Comparison of ENCODE assay signal across 8 cellular contexts in the genomic region with DNA sequence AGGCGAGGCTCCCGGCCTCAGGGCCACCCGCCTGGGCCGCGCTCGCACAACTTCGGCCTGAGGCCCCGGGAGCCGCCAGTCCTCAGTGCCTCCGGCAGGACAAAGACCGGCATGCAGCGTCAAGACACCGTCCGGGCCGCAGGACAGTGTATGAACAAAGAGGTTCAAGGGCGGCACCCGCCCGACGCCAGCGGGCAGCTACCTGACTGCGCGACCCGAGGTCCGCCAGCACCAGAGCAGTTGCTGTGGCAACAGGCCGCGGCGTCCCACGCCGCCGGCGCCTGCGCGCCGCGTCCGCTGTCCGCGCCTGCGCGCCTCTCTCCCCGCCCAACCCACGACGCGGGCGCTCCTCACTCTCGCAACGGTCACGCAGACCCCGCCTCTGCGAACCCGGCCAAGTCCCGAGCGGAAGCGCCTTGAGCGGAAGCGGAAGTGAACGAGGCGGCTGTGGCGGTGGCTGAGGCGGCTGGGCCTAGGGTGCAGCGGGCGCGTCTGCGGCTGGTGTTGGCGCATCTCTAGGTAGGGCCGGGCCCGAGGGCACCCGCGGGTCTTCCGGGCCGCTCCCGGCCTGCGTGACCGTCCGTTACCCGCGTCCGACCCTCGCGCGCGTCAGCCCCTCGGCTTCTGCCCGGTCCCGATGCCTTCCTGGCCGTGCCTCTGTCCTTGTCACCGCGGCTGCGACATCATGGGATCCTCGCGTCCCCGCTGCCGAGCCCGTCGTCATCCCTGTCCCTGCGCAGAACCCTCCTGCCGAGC. TPM values are rescaled to one million over a fixed set of nuclear protein-coding genes. Genes with fewer than 3 reads are reported as not detected.
DNase-seq lines count a peak whose midpoint lies in the region; ATAC-seq and TF ChIP-seq lines count a peak whose summit lies in the region.

A gene with protein sequence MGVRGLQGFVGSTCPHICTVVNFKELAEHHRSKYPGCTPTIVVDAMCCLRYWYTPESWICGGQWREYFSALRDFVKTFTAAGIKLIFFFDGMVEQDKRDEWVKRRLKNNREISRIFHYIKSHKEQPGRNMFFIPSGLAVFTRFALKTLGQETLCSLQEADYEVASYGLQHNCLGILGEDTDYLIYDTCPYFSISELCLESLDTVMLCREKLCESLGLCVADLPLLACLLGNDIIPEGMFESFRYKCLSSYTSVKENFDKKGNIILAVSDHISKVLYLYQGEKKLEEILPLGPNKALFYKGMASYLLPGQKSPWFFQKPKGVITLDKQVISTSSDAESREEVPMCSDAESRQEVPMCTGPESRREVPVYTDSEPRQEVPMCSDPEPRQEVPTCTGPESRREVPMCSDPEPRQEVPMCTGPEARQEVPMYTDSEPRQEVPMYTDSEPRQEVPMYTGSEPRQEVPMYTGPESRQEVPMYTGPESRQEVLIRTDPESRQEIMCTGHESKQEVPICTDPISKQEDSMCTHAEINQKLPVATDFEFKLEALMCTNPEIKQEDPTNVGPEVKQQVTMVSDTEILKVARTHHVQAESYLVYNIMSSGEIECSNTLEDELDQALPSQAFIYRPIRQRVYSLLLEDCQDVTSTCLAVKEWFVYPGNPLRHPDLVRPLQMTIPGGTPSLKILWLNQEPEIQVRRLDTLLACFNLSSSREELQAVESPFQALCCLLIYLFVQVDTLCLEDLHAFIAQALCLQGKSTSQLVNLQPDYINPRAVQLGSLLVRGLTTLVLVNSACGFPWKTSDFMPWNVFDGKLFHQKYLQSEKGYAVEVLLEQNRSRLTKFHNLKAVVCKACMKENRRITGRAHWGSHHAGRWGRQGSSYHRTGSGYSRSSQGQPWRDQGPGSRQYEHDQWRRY (plus strand): TSS at position 435 of the 756 bp plus-strand sequence. CDS start 10,633 bp downstream, outside the sequence.

- ATAC-seq in GM18498 (IDR thresholded peaks at IDR 0.05; ENCODE audit: unreplicated experiment) = peak; percentile 97
- ATAC-seq in HG02885 (IDR thresholded peaks at IDR 0.05; ENCODE audit: poor library complexity, unreplicated experiment) = peak; percentile 98
- peak; percentile 98 to 99 (median 99) for ATAC-seq in heart right ventricle
- peak; percentile 99 for ATAC-seq in upper lobe of right lung

- H3K9me3 Mint-ChIP-seq in progenitor cell of endocrine pancreas (ENCODE audit: low read depth) = peaks cover 22% of the 10 kb centered on the region

- intact Hi-C loops in T-helper 1 cell treated with Interleukin-12 subunit alpha and Interleukin-12 subunit beta and Interleukin-4 antibody, amounts not matched to agents 30 ng/mL and 1 ng/mL, for 36 hours (cut with micrococcal nuclease) = loop anchor here (1.0 to 2.0 kb wide), 10 partner anchors 13 to 1094 kb away; partner anchors contain the start of genes C6orf120, DYNLT2, ERMARD and PDCD2
- intact Hi-C loops in heart right ventricle (cut with DNase I) (loop anchor here in 3 of 10 donors (5.0 to 10.0 kb wide), 3 partner anchors 36 to 474 kb away; no protein-coding TSS in a partner anchor), upper lobe of right lung (cut with DNase I) (no loop called here)

- peaks cover 18% of the 10 kb centered on the region for H3K4me1 Mint-ChIP-seq in progenitor cell of endocrine pancreas (ENCODE audit: low read depth)

- H3K27me3 Mint-ChIP-seq in progenitor cell of endocrine pancreas = no peaks in the 10 kb centered on the region

- H3K36me3 ChIP-seq in heart right ventricle (peaks cover 0 to 7% (median 0%) of the 10 kb centered on the region in 9 donors), upper lobe of right lung (no peaks in the 10 kb centered on the region)

- peak; percentile 60 for DNase-seq in NCI-H1694 (lab: John Stamatoyannopoulos, UW)
- peak; percentile 91 for DNase-seq in amniotic epithelial cell (ENCODE audit: low read depth)
- peak; percentile 97 to 98 for DNase-seq in heart right ventricle
- peak; percentile 86 for DNase-seq in progenitor cell of endocrine pancreas (ENCODE audit: low spot score, unreplicated experiment)
- peak; percentile 99 for DNase-seq in upper lobe of right lung

- TF ChIP-seq CTCF in heart right ventricle (IDR thresholded peaks at IDR 0.05) (no peak), progenitor cell of endocrine pancreas (IDR thresholded peaks at IDR 0.05; ENCODE audit: unreplicated experiment) (no peak), upper lobe of right lung (IDR thresholded peaks at IDR 0.05) (no peak)

- H3K27ac ChIP-seq in heart right ventricle (peak within 1 kb of the TSS; percentile 44 to 97 (median 93)), upper lobe of right lung (peak within 1 kb of the TSS; percentile 96)

- H3K4me3 Mint-ChIP-seq in progenitor cell of endocrine pancreas (ENCODE audit: low read depth) = peak within 1 kb of the TSS; percentile 96

- H3K27me3 ChIP-seq in heart right ventricle (no peaks in the 10 kb centered on the region), upper lobe of right lung (no peaks in the 10 kb centered on the region)

- H3K4me1 ChIP-seq in heart right ventricle = peaks cover 14 to 56% (median 46%) of the 10 kb centered on the region in 9 donors
- peaks cover 26% of the 10 kb centered on the region for H3K4me1 ChIP-seq in upper lobe of right lung

- H3K36me3 Mint-ChIP-seq in progenitor cell of endocrine pancreas (ENCODE audit: insufficient read depth) = peaks cover 19% of the 10 kb centered on the region

- peak within 1 kb of the TSS; percentile 59 to 98 (median 86) for H3K4me3 ChIP-seq in heart right ventricle
- H3K4me3 ChIP-seq in upper lobe of right lung = peak within 1 kb of the TSS; percentile 93

- peak within 1 kb of the TSS; percentile 93 for H3K27ac Mint-ChIP-seq in progenitor cell of endocrine pancreas

- H3K9me3 ChIP-seq in heart right ventricle (no peaks in the 10 kb centered on the region), upper lobe of right lung (no peaks in the 10 kb centered on the region)

- WGBS in heart right ventricle, 2 donors = 0 to 1% methylated on average over 82 to 97 of the region's 97 CpGs

RNA-seq across cellular contexts. Expression of the gene that starts here (rescaled TPM):
- 27.3 and 27.8 TPM in 2 replicates for total RNA-seq in T-helper 1 cell treated with Interleukin-12 subunit alpha and Interleukin-12 subunit beta and Interleukin-4 antibody, amounts not matched to agents 30 ng/mL and 1 ng/mL, for 36 hours
- total RNA-seq in heart right ventricle (10 to 100 TPM; 16.0 to 31.0 (median 25.4) TPM), progenitor cell of endocrine pancreas (46.2 and 49.3 TPM in 2 replicates), upper lobe of right lung (26.1 TPM)
- polyA plus RNA-seq in heart right ventricle = 1 to 10 TPM; 7.7 to 9.9 TPM

Comparison
In these comparisons a context has a peak if more than half of its experiments do, and no peak if none do; other contexts are left out.
1. Peak in every context shown above with its lines: DNase-seq, ATAC-seq, H3K4me3 ChIP-seq and H3K27ac ChIP-seq.